Comparison of ENCODE assay signal across 28 cellular contexts in the genomic region with DNA sequence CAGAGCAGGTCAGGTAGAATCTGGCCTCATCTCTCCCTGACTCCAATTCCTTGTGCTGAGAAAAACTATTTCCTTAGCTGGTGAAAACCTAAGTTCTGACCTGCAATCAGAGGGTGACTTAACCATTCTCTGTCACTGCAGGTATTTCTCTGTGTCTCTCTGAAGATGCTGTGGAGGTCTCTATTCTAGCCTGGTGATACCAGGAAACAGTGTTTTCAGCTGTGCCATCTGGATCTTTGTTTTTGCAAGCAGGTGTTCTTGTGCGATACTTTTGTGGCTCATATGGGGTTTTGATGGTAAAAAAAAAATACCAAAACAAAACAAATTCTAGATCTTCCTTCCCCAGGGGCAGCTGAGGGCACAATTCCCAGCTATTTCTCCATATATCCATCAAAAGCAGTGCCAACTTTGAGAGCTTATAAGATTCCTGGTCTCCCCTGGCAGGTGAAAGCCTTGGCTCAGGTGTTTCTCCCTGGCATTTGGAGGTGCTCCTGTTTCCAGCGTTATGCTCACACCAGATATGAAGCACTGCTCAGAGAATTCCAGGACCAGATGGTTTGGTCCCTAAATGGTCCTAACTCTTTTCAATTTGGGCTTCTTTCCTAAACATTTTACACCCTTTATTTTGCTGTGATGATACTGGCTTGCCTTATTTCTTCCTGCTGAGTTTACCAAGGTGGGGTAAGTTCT. TPM values are rescaled to one million over a fixed set of nuclear protein-coding genes. Genes with fewer than 3 reads are reported as not detected.
"Had no signal": no experiment of that assay in that cellular context is flagged by ENCODE, and none has a peak within 500 bp of the region (broad histone marks: within the 10 kb centered on the region; RNA-seq: fewer than 3 reads in every experiment).

No MANE protein-coding gene starts in this region.

- H3K9ac ChIP-seq: SK-N-SH had no signal

- H3K4me2 ChIP-seq: SK-N-SH had no signal

- H3K4me1 ChIP-seq: ascending aorta, SJSA1 had no signal

- H3K27me3 ChIP-seq: ascending aorta, cardiac muscle cell had no signal

- H3K9me3 ChIP-seq: ascending aorta, SJSA1, SK-N-SH had no signal

- FAIRE-seq: TTC549 had no signal

- H3K9me2 ChIP-seq: SK-N-SH had no signal

- ATAC-seq: activated CD8-positive, alpha-beta T cell treated with anti-CD3 and anti-CD28 coated beads for 36 hours; activated T-cell treated with anti-CD3 and anti-CD28 coated beads, Interleukin-2, amount 50 U/mL, for 72 hours; activated T-helper 17 cell treated with anti-CD3 and anti-CD28 coated beads, Interleukin-2, amount 50 U/mL, for 72 hours had no signal

- H3K36me3 ChIP-seq: ascending aorta, cardiac muscle cell, SJSA1 had no signal

- DNase-seq: activated CD4-positive, alpha-beta T cell treated with anti-CD3 and anti-CD28 coated beads, Interleukin-2, amount 10 ng/mL, durations not matched to agents 24 days and 14 days; activated CD4-positive, alpha-beta T cell treated with anti-CD3 and anti-CD28 coated beads, Interleukin-2, amount 50 U/mL, for 4 hours; activated CD8-positive, alpha-beta T cell treated with anti-CD3 and anti-CD28 coated beads for 36 hours; activated gamma-delta T cell; activated naive CD4-positive, alpha-beta T cell treated with Interleukin-2 at 50 U/mL for 16 hours; activated naive CD8-positive, alpha-beta T cell treated with anti-CD3 and anti-CD28 coated beads, Interleukin-2, amount 10 ng/mL, durations not matched to agents 7 days and 5 days; activated T-cell treated with anti-CD3 and anti-CD28 coated beads, Interleukin-2, amount 50 U/mL, for 1 hour; activated T-cell treated with anti-CD3 and anti-CD28 coated beads, Interleukin-2, amount 50 U/mL, for 72 hours; amygdala; NCI-H1105; NCI-H1417 treated with DMSO at 0.1 percent for 48 hours; NCI-H187 treated with DMSO at 0.1 percent for 48 hours; NCI-H2081; NCI-H345; NCI-H524 treated with DMSO at 0.1 percent for 48 hours; OCI-M1; SHP77 treated with DMSO at 0.1 percent for 48 hours; SK-N-SH had no signal

- H3K4me3 ChIP-seq: ascending aorta, cardiac muscle cell, SJSA1 had no signal

- H3K27ac ChIP-seq: ascending aorta, cardiac muscle cell, SJSA1 had no signal

RNA-seq across cellular contexts. Expression of a gene that starts 9.9 kb away (rescaled TPM):
- total RNA-seq: activated CD4-positive, alpha-beta T cell treated with anti-CD3 and anti-CD28 coated beads, Interleukin-2, amount 10 ng/mL, durations not matched to agents 24 days and 14 days; activated CD8-positive, alpha-beta memory T cell treated with anti-CD3 and anti-CD28 coated beads for 36 hours; activated CD8-positive, alpha-beta T cell treated with anti-CD3 and anti-CD28 coated beads for 36 hours; activated naive CD8-positive, alpha-beta T cell treated with anti-CD3 and anti-CD28 coated beads, Interleukin-2, amount 10 ng/mL, durations not matched to agents 7 days and 5 days; activated T-cell treated with anti-CD3 and anti-CD28 coated beads, Interleukin-2, amount 50 U/mL, for 72 hours; activated T-helper 17 cell treated with anti-CD3 and anti-CD28 coated beads, Interleukin-2, amount 50 U/mL, for 72 hours; ascending aorta; cardiac muscle cell; M059J; NCI-H460; RPMI7951; SJSA1 had no signal
- polyA plus RNA-seq: adipose tissue, cardiac muscle cell, SK-N-SH had no signal
